ENCODE assay signal across 1 cellular context in the genomic region with DNA sequence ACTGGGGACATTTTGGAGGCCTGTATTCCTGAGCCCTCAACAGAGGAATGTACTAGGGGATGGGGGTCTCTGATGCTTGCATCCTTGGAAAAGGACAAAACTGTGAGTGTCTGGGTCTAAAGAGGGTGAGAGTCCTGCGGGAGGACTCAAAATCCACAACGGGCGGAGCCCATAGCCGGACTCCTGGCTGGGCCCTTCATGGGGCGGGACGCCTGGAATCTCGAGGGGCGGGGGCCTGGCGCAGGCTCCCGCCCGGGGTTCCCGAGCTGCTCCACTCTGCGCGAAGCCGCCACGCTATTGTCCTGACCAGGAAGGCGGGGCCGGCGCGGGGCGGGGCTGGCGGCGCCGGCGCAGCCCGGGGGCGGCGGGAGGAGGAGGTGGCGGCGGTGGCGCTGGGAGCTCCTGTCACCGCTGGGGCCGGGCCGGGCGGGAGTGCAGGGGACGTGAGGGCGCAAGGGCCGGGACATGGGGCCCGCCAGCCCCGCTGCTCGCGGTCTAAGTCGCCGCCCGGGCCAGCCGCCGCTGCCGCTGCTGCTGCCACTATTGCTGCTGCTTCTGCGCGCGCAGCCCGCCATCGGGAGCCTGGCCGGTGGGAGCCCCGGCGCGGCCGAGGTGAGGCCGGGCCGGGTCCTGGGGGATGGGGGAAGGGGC.
TF ChIP-seq lines count a peak whose summit lies in the region.

APLP1 (plus strand) TSS at position 403 of the 651 bp plus-strand sequence; CDS start at position 466, 63 bp downstream.

TF ChIP-seq in HEK293, 187 proteins besides CTCF, POLR2A, EP300 and RAD21 (continued from another document and continues in another):
- TF ChIP-seq, protein P1, sequence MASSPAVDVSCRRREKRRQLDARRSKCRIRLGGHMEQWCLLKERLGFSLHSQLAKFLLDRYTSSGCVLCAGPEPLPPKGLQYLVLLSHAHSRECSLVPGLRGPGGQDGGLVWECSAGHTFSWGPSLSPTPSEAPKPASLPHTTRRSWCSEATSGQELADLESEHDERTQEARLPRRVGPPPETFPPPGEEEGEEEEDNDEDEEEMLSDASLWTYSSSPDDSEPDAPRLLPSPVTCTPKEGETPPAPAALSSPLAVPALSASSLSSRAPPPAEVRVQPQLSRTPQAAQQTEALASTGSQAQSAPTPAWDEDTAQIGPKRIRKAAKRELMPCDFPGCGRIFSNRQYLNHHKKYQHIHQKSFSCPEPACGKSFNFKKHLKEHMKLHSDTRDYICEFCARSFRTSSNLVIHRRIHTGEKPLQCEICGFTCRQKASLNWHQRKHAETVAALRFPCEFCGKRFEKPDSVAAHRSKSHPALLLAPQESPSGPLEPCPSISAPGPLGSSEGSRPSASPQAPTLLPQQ (tag by site-specific recombination; IDR thresholded peaks at IDR 0.05) = peak; percentile 78; the same call in 1 of the 2 replicates
- TF ChIP-seq ZBTB1 (tag by site-specific recombination; IDR thresholded peaks at IDR 0.05) (no peak), ZNF138 (tag by site-specific recombination; IDR thresholded peaks at IDR 0.05; ENCODE audit: borderline replicate concordance) (no peak), GLIS1 (tag by site-specific recombination; IDR thresholded peaks at IDR 0.05) (0 out of 2 replicates have a peak, but pooled peaks have one; percentile 13), GLIS2 (tag by site-specific recombination; IDR thresholded peaks at IDR 0.05) (no peak; the same call in 1 of the 2 replicates), PRDM1 (tag by site-specific recombination; IDR thresholded peaks at IDR 0.05) (no peak), ZNF530 (tag by site-specific recombination; IDR thresholded peaks at IDR 0.05; ENCODE audit: low read depth) (no peak), OVOL3 (tag by site-specific recombination; IDR thresholded peaks at IDR 0.05) (no peak), ZNF792 (tag by site-specific recombination; IDR thresholded peaks at IDR 0.05) (no peak), ZNF394 (tag by site-specific recombination; IDR thresholded peaks at IDR 0.05; ENCODE audit: borderline replicate concordance) (peak; percentile 50), FEZF1 (tag by site-specific recombination; IDR thresholded peaks at IDR 0.05) (no peak), ZNF768 (tag by site-specific recombination; IDR thresholded peaks at IDR 0.05) (no peak), ZFHX2 (tag by site-specific recombination; conservative IDR thresholded peaks at IDR 0.05) (no peak; the same call in 1 of the 2 replicates), KLF16 (tag by site-specific recombination; IDR thresholded peaks at IDR 0.05) (no peak), ZBTB10 (tag by site-specific recombination; IDR thresholded peaks at IDR 0.05) (no peak), TCF7L2 (IDR thresholded peaks at IDR 0.05; ENCODE audit: borderline replicate concordance, low read depth, low read length) (no peak), SP2 (tag by site-specific recombination; IDR thresholded peaks at IDR 0.05) (peak; percentile 62), GLI4 (tag by site-specific recombination; IDR thresholded peaks at IDR 0.05) (no peak), AEBP2 (tag by site-specific recombination; IDR thresholded peaks at IDR 0.05; ENCODE audit: borderline replicate concordance) (no peak), ZNF560 (tag by site-specific recombination; IDR thresholded peaks at IDR 0.05; ENCODE audit: borderline replicate concordance) (no peak), ZNF175 (tag by site-specific recombination; IDR thresholded peaks at IDR 0.05) (no peak), ZNF785 (tag by site-specific recombination; IDR thresholded peaks at IDR 0.05) (no peak), KLF7 (tag by site-specific recombination; IDR thresholded peaks at IDR 0.05; ENCODE audit: borderline replicate concordance) (0 out of 2 replicates have a peak, but pooled peaks have one; percentile 5), ZNF416 (tag by site-specific recombination; IDR thresholded peaks at IDR 0.05) (no peak), ZNF311 (tag by site-specific recombination; IDR thresholded peaks at IDR 0.05; ENCODE audit: borderline replicate concordance) (no peak), ZNF561 (tag by site-specific recombination; IDR thresholded peaks at IDR 0.05; ENCODE audit: borderline replicate concordance) (no peak; the same call in 1 of the 2 replicates), ZNF266 (tag by site-specific recombination; IDR thresholded peaks at IDR 0.05; ENCODE audit: low read depth) (no peak), ZBTB20 (tag by site-specific recombination; IDR thresholded peaks at IDR 0.05) (no peak), ZNF211 (tag by site-specific recombination; IDR thresholded peaks at IDR 0.05; ENCODE audit: low read depth) (no peak), ZNF426 (tag by site-specific recombination; IDR thresholded peaks at IDR 0.05) (no peak), ZFP3 (tag by site-specific recombination; IDR thresholded peaks at IDR 0.05; ENCODE audit: low read depth) (no peak), ZNF37A (tag by site-specific recombination; IDR thresholded peaks at IDR 0.05) (no peak), ZNF624 (tag by site-specific recombination; IDR thresholded peaks at IDR 0.05) (no peak)
- TF ChIP-seq, protein P2, sequence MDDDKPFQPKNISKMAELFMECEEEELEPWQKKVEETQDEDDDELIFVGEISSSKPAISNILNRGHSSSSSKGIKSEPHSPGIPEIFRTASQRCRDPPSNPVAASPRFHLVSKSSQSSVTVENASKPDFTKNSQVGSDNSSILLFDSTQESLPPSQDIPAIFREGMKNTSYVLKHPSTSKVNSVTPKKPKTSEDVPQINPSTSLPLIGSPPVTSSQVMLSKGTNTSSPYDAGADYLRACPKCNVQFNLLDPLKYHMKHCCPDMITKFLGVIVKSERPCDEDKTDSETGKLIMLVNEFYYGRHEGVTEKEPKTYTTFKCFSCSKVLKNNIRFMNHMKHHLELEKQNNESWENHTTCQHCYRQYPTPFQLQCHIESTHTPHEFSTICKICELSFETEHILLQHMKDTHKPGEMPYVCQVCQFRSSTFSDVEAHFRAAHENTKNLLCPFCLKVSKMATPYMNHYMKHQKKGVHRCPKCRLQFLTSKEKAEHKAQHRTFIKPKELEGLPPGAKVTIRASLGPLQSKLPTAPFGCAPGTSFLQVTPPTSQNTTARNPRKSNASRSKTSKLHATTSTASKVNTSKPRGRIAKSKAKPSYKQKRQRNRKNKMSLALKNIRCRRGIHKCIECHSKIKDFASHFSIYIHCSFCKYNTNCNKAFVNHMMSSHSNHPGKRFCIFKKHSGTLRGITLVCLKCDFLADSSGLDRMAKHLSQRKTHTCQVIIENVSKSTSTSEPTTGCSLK (tag by site-specific recombination; IDR thresholded peaks at IDR 0.05) = no peak
- TF ChIP-seq, protein P3, sequence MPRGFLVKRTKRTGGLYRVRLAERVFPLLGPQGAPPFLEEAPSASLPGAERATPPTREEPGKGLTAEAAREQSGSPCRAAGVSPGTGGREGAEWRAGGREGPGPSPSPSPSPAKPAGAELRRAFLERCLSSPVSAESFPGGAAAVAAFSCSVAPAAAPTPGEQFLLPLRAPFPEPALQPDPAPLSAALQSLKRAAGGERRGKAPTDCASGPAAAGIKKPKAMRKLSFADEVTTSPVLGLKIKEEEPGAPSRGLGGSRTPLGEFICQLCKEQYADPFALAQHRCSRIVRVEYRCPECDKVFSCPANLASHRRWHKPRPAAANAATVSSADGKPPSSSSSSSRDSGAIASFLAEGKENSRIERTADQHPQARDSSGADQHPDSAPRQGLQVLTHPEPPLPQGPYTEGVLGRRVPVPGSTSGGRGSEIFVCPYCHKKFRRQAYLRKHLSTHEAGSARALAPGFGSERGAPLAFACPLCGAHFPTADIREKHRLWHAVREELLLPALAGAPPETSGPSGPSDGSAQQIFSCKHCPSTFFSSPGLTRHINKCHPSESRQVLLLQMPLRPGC (tag by site-specific recombination; IDR thresholded peaks at IDR 0.05) = no peak
- TF ChIP-seq, protein P4, sequence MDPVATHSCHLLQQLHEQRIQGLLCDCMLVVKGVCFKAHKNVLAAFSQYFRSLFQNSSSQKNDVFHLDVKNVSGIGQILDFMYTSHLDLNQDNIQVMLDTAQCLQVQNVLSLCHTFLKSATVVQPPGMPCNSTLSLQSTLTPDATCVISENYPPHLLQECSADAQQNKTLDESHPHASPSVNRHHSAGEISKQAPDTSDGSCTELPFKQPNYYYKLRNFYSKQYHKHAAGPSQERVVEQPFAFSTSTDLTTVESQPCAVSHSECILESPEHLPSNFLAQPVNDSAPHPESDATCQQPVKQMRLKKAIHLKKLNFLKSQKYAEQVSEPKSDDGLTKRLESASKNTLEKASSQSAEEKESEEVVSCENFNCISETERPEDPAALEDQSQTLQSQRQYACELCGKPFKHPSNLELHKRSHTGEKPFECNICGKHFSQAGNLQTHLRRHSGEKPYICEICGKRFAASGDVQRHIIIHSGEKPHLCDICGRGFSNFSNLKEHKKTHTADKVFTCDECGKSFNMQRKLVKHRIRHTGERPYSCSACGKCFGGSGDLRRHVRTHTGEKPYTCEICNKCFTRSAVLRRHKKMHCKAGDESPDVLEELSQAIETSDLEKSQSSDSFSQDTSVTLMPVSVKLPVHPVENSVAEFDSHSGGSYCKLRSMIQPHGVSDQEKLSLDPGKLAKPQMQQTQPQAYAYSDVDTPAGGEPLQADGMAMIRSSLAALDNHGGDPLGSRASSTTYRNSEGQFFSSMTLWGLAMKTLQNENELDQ (tag by site-specific recombination; IDR thresholded peaks at IDR 0.05; ENCODE audit: low read depth) = no peak
- TF ChIP-seq, protein P5, sequence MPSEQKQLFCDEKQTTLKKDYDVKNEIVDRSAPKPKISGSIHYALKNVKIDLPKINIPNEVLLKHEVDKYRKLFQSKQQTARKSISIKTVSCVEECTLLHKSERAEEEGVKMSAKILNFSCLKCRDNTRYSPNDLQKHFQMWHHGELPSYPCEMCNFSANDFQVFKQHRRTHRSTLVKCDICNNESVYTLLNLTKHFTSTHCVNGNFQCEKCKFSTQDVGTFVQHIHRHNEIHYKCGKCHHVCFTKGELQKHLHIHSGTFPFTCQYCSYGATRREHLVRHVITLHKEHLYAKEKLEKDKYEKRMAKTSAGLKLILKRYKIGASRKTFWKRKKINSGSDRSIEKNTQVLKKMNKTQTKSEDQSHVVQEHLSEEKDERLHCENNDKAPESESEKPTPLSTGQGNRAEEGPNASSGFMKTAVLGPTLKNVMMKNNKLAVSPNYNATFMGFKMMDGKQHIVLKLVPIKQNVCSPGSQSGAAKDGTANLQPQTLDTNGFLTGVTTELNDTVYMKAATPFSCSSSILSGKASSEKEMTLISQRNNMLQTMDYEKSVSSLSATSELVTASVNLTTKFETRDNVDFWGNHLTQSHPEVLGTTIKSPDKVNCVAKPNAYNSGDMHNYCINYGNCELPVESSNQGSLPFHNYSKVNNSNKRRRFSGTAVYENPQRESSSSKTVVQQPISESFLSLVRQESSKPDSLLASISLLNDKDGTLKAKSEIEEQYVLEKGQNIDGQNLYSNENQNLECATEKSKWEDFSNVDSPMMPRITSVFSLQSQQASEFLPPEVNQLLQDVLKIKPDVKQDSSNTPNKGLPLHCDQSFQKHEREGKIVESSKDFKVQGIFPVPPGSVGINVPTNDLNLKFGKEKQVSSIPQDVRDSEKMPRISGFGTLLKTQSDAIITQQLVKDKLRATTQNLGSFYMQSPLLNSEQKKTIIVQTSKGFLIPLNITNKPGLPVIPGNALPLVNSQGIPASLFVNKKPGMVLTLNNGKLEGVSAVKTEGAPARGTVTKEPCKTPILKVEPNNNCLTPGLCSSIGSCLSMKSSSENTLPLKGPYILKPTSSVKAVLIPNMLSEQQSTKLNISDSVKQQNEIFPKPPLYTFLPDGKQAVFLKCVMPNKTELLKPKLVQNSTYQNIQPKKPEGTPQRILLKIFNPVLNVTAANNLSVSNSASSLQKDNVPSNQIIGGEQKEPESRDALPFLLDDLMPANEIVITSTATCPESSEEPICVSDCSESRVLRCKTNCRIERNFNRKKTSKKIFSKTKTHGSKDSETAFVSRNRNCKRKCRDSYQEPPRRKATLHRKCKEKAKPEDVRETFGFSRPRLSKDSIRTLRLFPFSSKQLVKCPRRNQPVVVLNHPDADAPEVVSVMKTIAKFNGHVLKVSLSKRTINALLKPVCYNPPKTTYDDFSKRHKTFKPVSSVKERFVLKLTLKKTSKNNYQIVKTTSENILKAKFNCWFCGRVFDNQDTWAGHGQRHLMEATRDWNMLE (tag by site-specific recombination; conservative IDR thresholded peaks at IDR 0.05; ENCODE audit: low read depth) = no peak
- TF ChIP-seq, protein P6, sequence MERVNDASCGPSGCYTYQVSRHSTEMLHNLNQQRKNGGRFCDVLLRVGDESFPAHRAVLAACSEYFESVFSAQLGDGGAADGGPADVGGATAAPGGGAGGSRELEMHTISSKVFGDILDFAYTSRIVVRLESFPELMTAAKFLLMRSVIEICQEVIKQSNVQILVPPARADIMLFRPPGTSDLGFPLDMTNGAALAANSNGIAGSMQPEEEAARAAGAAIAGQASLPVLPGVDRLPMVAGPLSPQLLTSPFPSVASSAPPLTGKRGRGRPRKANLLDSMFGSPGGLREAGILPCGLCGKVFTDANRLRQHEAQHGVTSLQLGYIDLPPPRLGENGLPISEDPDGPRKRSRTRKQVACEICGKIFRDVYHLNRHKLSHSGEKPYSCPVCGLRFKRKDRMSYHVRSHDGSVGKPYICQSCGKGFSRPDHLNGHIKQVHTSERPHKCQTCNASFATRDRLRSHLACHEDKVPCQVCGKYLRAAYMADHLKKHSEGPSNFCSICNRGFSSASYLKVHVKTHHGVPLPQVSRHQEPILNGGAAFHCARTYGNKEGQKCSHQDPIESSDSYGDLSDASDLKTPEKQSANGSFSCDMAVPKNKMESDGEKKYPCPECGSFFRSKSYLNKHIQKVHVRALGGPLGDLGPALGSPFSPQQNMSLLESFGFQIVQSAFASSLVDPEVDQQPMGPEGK (tag by site-specific recombination; IDR thresholded peaks at IDR 0.05) = peak; percentile 7; the same call in 1 of the 2 replicates
